Comparison of ENCODE assay signal across 1 cellular context in genomic region chr16:22190169-22191088, GRCh38.
TF ChIP-seq lines count a peak whose summit lies in the region.

No MANE protein-coding gene starts in this region.

TF ChIP-seq in HepG2, 621 proteins besides CTCF, POLR2A, EP300 and RAD21 (continued from another document and continues in another):
- TF ChIP-seq RNF2 (conservative IDR thresholded peaks at IDR 0.05; ENCODE audit: low read depth) (peak; percentile 92), ZNF574 (CRISPR knock-in tag; IDR thresholded peaks at IDR 0.05) (peak; percentile 81), ZBTB34 (CRISPR knock-in tag; IDR thresholded peaks at IDR 0.05) (no peak; the same call in 1 of the 2 replicates), ZNF503 (CRISPR knock-in tag; IDR thresholded peaks at IDR 0.05) (peak; percentile 76), ZNF543 (CRISPR knock-in tag; IDR thresholded peaks at IDR 0.05) (peak; percentile 98; the same call in 1 of the 2 replicates), RFX1 (IDR thresholded peaks at IDR 0.05) (no peak), ZNF607 (CRISPR knock-in tag; IDR thresholded peaks at IDR 0.05; ENCODE audit: borderline replicate concordance) (peak; percentile 96; the same call in 1 of the 2 replicates), NR2C2 (CRISPR knock-in tag; IDR thresholded peaks at IDR 0.05; ENCODE audit: borderline replicate concordance) (no peak), ZNF747 (CRISPR knock-in tag; IDR thresholded peaks at IDR 0.05; ENCODE audit: borderline replicate concordance) (0 out of 2 replicates have a peak, but pooled peaks have one; percentile 20), ZSCAN5A (CRISPR knock-in tag; IDR thresholded peaks at IDR 0.05; ENCODE audit: borderline replicate concordance) (no peak), ZNF563 (CRISPR knock-in tag; IDR thresholded peaks at IDR 0.05) (peak; percentile 98), ZBTB42 (CRISPR knock-in tag; IDR thresholded peaks at IDR 0.05) (peak; percentile 81; the same call in 1 of the 2 replicates), KLF16 (CRISPR knock-in tag; IDR thresholded peaks at IDR 0.05) (peak; percentile 59 to 76; a peak in 3 of 4 replicates), NKX3-1 (CRISPR knock-in tag; IDR thresholded peaks at IDR 0.05) (peak; percentile 79), XBP1 (CRISPR knock-in tag; IDR thresholded peaks at IDR 0.05) (no peak), NFYB (CRISPR knock-in tag; IDR thresholded peaks at IDR 0.05) (peak; percentile 29; the same call in 1 of the 2 replicates), CHD2 (IDR thresholded peaks at IDR 0.05; ENCODE audit: low read depth, low read length) (no peak), PHB2 (IDR thresholded peaks at IDR 0.05; ENCODE audit: partially characterized antibody) (no peak), HNRNPUL1 (IDR thresholded peaks at IDR 0.05; ENCODE audit: low read depth, low read length) (peak; percentile 42; the same call in 1 of the 2 replicates), CBFB (CRISPR knock-in tag; IDR thresholded peaks at IDR 0.05) (peak; percentile 61; the same call in 1 of the 2 replicates), ZNF674 (CRISPR knock-in tag; IDR thresholded peaks at IDR 0.05; ENCODE audit: low read depth) (peak; percentile 27; the same call in 1 of the 2 replicates), DR1 (CRISPR knock-in tag; IDR thresholded peaks at IDR 0.05) (no peak), KIAA2018 (CRISPR knock-in tag; IDR thresholded peaks at IDR 0.05; ENCODE audit: borderline replicate concordance) (peak; percentile 97; the same call in 1 of the 2 replicates), GATAD1 (CRISPR knock-in tag; IDR thresholded peaks at IDR 0.05) (no peak), SALL1 (CRISPR knock-in tag; IDR thresholded peaks at IDR 0.05) (peak; percentile 87), ZNF33A (CRISPR knock-in tag; IDR thresholded peaks at IDR 0.05; ENCODE audit: borderline replicate concordance) (no peak), SMAD3 (CRISPR knock-in tag; IDR thresholded peaks at IDR 0.05) (no peak), ZNF589 (CRISPR knock-in tag; conservative IDR thresholded peaks at IDR 0.05) (no peak; the same call in 1 of the 2 replicates), ZNF337 (CRISPR knock-in tag; IDR thresholded peaks at IDR 0.05; ENCODE audit: borderline replicate concordance, low read depth) (peak; percentile 87; the same call in 1 of the 2 replicates), CREB3 (CRISPR knock-in tag; IDR thresholded peaks at IDR 0.05) (peak; percentile 87; the same call in 1 of the 2 replicates), ZFP36L1 (CRISPR knock-in tag; IDR thresholded peaks at IDR 0.05) (peak; percentile 88; the same call in 1 of the 2 replicates), SIX1 (CRISPR knock-in tag; IDR thresholded peaks at IDR 0.05; ENCODE audit: borderline replicate concordance) (no peak), DNMT3B (CRISPR knock-in tag; conservative IDR thresholded peaks at IDR 0.05) (no peak), RXRA (CRISPR knock-in tag; IDR thresholded peaks at IDR 0.05) (peak; percentile 86), MYNN (CRISPR knock-in tag; IDR thresholded peaks at IDR 0.05; ENCODE audit: low read depth) (peak; percentile 60; the same call in 1 of the 2 replicates), ZNF883 (CRISPR knock-in tag; IDR thresholded peaks at IDR 0.05; ENCODE audit: not compliant biosample characterization) (peak; percentile 85), ZNF678 (CRISPR knock-in tag; IDR thresholded peaks at IDR 0.05) (peak; percentile 96)
